Comparison of ENCODE assay signal across 2 cellular contexts in the genomic region with DNA sequence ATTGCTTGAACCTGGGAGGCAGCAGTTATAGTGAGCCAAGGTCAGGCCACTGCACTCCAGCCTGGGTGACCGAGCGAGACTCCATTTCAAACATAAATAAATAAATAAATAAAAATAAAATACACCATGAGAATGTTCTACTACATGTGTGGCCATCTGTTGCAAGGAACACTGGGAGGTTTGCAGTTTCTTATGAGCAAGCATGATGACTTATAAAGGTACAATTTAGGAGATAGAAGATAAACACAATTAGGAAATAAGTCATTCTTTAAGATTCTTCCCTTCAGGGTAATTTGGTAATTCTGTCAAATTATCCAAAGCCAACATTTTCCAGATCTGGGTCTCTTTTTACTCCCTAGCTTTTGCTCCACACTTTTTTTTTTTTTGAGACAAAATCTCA.
TF ChIP-seq lines count a peak whose summit lies in the region.

No MANE protein-coding gene starts in this region.

TF ChIP-seq in IMR-90, 13 proteins besides CTCF, POLR2A, EP300 and RAD21 (continued from another document):
- TF ChIP-seq, protein P1, sequence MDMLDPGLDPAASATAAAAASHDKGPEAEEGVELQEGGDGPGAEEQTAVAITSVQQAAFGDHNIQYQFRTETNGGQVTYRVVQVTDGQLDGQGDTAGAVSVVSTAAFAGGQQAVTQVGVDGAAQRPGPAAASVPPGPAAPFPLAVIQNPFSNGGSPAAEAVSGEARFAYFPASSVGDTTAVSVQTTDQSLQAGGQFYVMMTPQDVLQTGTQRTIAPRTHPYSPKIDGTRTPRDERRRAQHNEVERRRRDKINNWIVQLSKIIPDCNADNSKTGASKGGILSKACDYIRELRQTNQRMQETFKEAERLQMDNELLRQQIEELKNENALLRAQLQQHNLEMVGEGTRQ (IDR thresholded peaks at IDR 0.05; ENCODE audit: low read depth, low read length): no peak
- TF ChIP-seq, protein P2, sequence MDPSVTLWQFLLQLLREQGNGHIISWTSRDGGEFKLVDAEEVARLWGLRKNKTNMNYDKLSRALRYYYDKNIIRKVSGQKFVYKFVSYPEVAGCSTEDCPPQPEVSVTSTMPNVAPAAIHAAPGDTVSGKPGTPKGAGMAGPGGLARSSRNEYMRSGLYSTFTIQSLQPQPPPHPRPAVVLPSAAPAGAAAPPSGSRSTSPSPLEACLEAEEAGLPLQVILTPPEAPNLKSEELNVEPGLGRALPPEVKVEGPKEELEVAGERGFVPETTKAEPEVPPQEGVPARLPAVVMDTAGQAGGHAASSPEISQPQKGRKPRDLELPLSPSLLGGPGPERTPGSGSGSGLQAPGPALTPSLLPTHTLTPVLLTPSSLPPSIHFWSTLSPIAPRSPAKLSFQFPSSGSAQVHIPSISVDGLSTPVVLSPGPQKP (IDR thresholded peaks at IDR 0.05; ENCODE audit: borderline replicate concordance, low read depth, low read length): no peak
- TF ChIP-seq FOS (IDR thresholded peaks at IDR 0.05; ENCODE audit: low read depth, low read length) (no peak), RCOR1 (IDR thresholded peaks at IDR 0.05; ENCODE audit: insufficient replicate concordance, low read length) (no peak), MAFK (IDR thresholded peaks at IDR 0.05; ENCODE audit: low read depth, low read length) (no peak), NFE2L2 (IDR thresholded peaks at IDR 0.05; ENCODE audit: low read depth, low read length) (no peak), RFX5 (IDR thresholded peaks at IDR 0.05; ENCODE audit: low read depth, low read length) (no peak), MXI1 (IDR thresholded peaks at IDR 0.05; ENCODE audit: borderline replicate concordance, low read depth, low read length) (no peak), CHD1 (IDR thresholded peaks at IDR 0.05; ENCODE audit: low read depth, low read length) (no peak), BHLHE40 (IDR thresholded peaks at IDR 0.05; ENCODE audit: low read depth, low read length) (no peak)

TF ChIP-seq in SK-N-SH treated with all-trans-retinoic acid at 6 μM for 48 hours, 23 proteins besides CTCF, POLR2A, EP300 and RAD21:
- TF ChIP-seq, protein P3, sequence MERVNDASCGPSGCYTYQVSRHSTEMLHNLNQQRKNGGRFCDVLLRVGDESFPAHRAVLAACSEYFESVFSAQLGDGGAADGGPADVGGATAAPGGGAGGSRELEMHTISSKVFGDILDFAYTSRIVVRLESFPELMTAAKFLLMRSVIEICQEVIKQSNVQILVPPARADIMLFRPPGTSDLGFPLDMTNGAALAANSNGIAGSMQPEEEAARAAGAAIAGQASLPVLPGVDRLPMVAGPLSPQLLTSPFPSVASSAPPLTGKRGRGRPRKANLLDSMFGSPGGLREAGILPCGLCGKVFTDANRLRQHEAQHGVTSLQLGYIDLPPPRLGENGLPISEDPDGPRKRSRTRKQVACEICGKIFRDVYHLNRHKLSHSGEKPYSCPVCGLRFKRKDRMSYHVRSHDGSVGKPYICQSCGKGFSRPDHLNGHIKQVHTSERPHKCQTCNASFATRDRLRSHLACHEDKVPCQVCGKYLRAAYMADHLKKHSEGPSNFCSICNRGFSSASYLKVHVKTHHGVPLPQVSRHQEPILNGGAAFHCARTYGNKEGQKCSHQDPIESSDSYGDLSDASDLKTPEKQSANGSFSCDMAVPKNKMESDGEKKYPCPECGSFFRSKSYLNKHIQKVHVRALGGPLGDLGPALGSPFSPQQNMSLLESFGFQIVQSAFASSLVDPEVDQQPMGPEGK (CRISPR knock-in tag; IDR thresholded peaks at IDR 0.05; ENCODE audit: borderline replicate concordance): no peak
- TF ChIP-seq ISL1 (CRISPR knock-in tag; IDR thresholded peaks at IDR 0.05): peak; percentile 58
